Comparison of ENCODE assay signal across 20 cellular contexts in the genomic region with DNA sequence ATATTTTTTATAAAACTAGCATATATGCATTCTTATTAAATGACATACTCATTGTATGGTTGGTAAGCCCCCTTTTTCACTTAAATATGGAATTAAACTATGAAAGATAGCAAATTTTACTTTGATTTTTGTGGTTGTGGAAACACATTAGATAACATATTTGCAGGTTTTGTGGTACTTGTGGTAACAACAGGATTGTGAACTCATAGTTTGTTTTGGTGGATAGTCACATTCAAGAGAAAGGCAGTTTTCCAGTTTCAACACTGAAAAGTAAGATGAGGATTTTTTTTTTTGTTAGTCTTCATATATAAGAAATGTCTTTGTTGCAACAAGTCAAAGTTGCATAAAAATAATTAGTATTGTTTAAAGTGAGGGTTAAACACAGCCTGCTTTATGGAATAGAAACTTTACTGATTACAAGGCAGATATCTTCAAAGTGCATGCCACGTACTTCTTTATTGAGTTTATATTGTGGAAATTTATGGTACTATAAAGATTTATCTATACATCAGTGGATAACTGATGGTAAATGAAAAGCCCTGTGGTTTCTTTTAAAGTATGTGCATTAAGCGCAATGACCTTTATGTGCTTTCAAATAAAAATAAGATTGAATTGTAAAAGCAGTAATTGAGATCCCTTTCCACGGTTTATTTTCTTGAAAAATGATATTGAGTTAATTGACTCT. TPM values are rescaled to one million over a fixed set of nuclear protein-coding genes. Genes with fewer than 3 reads are reported as not detected.
DNase-seq lines count a peak whose midpoint lies in the region; ATAC-seq and TF ChIP-seq lines count a peak whose summit lies in the region.
"Had no signal": no experiment of that assay in that cellular context is flagged by ENCODE, and none has a peak within 500 bp of the region (broad histone marks: within the 10 kb centered on the region; RNA-seq: fewer than 3 reads in every experiment).

No MANE protein-coding gene starts in this region.

- no peak overlapping the region for H3K9ac ChIP-seq in SK-N-SH

- peaks cover 3% of the 10 kb centered on the region for H3K4me1 Mint-ChIP-seq in endothelial cell (ENCODE audit: unreplicated experiment)
- H3K4me1 Mint-ChIP-seq: CD14-positive monocyte had no signal

- H3K9me2 ChIP-seq in SK-N-SH, result 0 out of 2 replicates have a peak, but pooled peaks cover 4% of the 10 kb centered on the region

- no peak overlapping the region for H3K27ac ChIP-seq in SK-N-SH (ENCODE audit: low read depth in 2 of 2, low read length in 1 of 2)
- peak overlapping the region; percentile 54; the same call in 1 of the 2 replicates for H3K27ac ChIP-seq in Panc1 (ENCODE audit: low read length)
- H3K27ac ChIP-seq in brain microvascular endothelial cell, result no peak overlapping the region
- H3K27ac ChIP-seq: 22Rv1, SJCRH30 had no signal

- BruUV-seq in Panc1 (replicated peaks; lab: Mats Ljungman, UMichigan), result no TSS peak

- CTCF ChIA-PET in SK-N-SH (lab: Yijun Ruan, JAX), result no interaction called here
- CTCF ChIA-PET in Panc1 (lab: Charles Lee), result no interaction called here

- H3K4me3 ChIP-seq in SK-N-SH (ENCODE audit: low read depth in 2 of 2, low read length in 1 of 2) (no peak overlapping the region), Panc1 (ENCODE audit: low read depth in 2 of 2, low read length in 2 of 2) (no peak overlapping the region), brain microvascular endothelial cell (ENCODE audit: low read depth, low read length) (no peak overlapping the region)
- H3K4me3 ChIP-seq: SJCRH30 had no signal

- H3K4me3 Mint-ChIP-seq in endothelial cell (ENCODE audit: unreplicated experiment), result no peak overlapping the region
- H3K4me3 Mint-ChIP-seq: CD14-positive monocyte, HFFc6 had no signal

- no peaks in the 10 kb centered on the region for H3F3A ChIP-seq in SK-N-SH (replicated peaks; ENCODE audit: insufficient read depth)

- 79% methylated on average over 3 of the region's 3 CpGs for WGBS in SK-N-SH (ENCODE audit: low lambda C conversion rate)

- TF ChIP-seq CTCF in SK-N-SH (IDR thresholded peaks at IDR 0.05), result no peak
- no peak for TF ChIP-seq CTCF in Panc1 (IDR thresholded peaks at IDR 0.05)
- TF ChIP-seq CTCF in brain microvascular endothelial cell (IDR thresholded peaks at IDR 0.05; ENCODE audit: low read depth, low read length, missing control alignments), result no peak
- no peak for TF ChIP-seq CTCF in endothelial cell (IDR thresholded peaks at IDR 0.05; ENCODE audit: unreplicated experiment)

- no peaks in the 10 kb centered on the region for H3K36me3 ChIP-seq in SK-N-SH (replicated peaks in 1 of 2; ENCODE audit: control insufficient read depth in 1 of 2, insufficient read depth in 2 of 2, low read length in 1 of 2)
- H3K36me3 ChIP-seq in Panc1 (ENCODE audit: control insufficient read depth, insufficient read depth, low read length), result no peaks in the 10 kb centered on the region
- no peaks in the 10 kb centered on the region for H3K36me3 ChIP-seq in brain microvascular endothelial cell (replicated peaks)
- H3K36me3 ChIP-seq: SJCRH30 had no signal

- no peaks in the 10 kb centered on the region for H3K79me2 ChIP-seq in SK-N-SH (ENCODE audit: insufficient read depth)

- intact Hi-C loops in Panc1 (cut with micrococcal nuclease; ENCODE audit: unreplicated experiment), result no loop called here

- H3K4me1 ChIP-seq in SK-N-SH (ENCODE audit: control insufficient read depth in 1 of 2, insufficient read depth in 2 of 2, low read depth in 1 of 2, low read length in 1 of 2) (peaks cover 0 to 3% of the 10 kb centered on the region in 2 experiments; a peak in 1 of 4 replicates), Panc1 (ENCODE audit: control insufficient read depth, insufficient read depth, low read length) (peaks cover 10% of the 10 kb centered on the region)

- in situ Hi-C loops in Panc1 (cut with HindIII; ENCODE audit: low pct_unique_long_range_greater_than_20kb, low sequenced_read_pairs), result no loop called here
- in situ Hi-C loops in brain microvascular endothelial cell (cut with HindIII; ENCODE audit: low pct_ligation_motif_present, low sequenced_read_pairs), result no loop called here

- no peaks in the 10 kb centered on the region for H3K9me3 Mint-ChIP-seq in endothelial cell (ENCODE audit: unreplicated experiment)
- H3K9me3 Mint-ChIP-seq: HFFc6 had no signal

- TF ChIP-seq RAD21 in SK-N-SH (IDR thresholded peaks at IDR 0.05; ENCODE audit: low read length), result no peak

- H3K27ac Mint-ChIP-seq in endothelial cell (ENCODE audit: unreplicated experiment), result no peak overlapping the region
- H3K27ac Mint-ChIP-seq: CD14-positive monocyte, HFFc6 had no signal

- TF ChIP-seq EP300 in SK-N-SH (IDR thresholded peaks at IDR 0.05; ENCODE audit: borderline replicate concordance in 1 of 2, low read depth in 1 of 2, low read length in 1 of 2), result peak in 1 of 2 experiments; percentile 22; a peak in 1 of 4 replicates

- no peaks in the 10 kb centered on the region for H3K36me3 Mint-ChIP-seq in endothelial cell (ENCODE audit: low read depth, unreplicated experiment)
- H3K36me3 Mint-ChIP-seq: CD14-positive monocyte had no signal

- peak overlapping the region; percentile 15; the same call in 1 of the 2 replicates for H2AFZ ChIP-seq in SK-N-SH (ENCODE audit: low read depth)

- ATAC-seq in SK-N-SH treated with all-trans-retinoic acid at 6 μM for 48 hours (no peak), Panc1 (no peak), GM19395 (IDR thresholded peaks at IDR 0.05; ENCODE audit: unreplicated experiment) (no peak)

- DNase-seq in SK-N-SH (no peak), Panc1 (ENCODE audit: low read depth, low spot score) (no peak), brain microvascular endothelial cell (peak; percentile 3), endothelial cell (ENCODE audit: low spot score) (no peak), D341Med (ENCODE audit: low spot score) (no peak), NCI-H82 (lab: John Stamatoyannopoulos, UW) (no peak)
- DNase-seq: DMS53, HFFc6, Kasumi-1, NCI-H1092, NCI-H1436 treated with DMSO at 0.1 percent for 48 hours, NCI-H1930, NCI-H226, NCI-H510A treated with DMSO at 0.1 percent for 48 hours, NCI-H774, SJCRH30 had no signal

- H3K4me2 ChIP-seq in SK-N-SH, result no peak overlapping the region

- H3K27me3 ChIP-seq in SK-N-SH (ENCODE audit: insufficient read depth) (no peaks in the 10 kb centered on the region), Panc1 (ENCODE audit: control insufficient read depth, insufficient read depth, low read length) (no peaks in the 10 kb centered on the region), brain microvascular endothelial cell (replicated peaks) (no peaks in the 10 kb centered on the region)
- H3K27me3 ChIP-seq: SJCRH30 had no signal

- POLR2A ChIA-PET in SK-N-SH (lab: Yijun Ruan, JAX), result no interaction called here
- POLR2A ChIA-PET in Panc1 (lab: Charles Lee), result no interaction called here

- H4K20me1 ChIP-seq in SK-N-SH (ENCODE audit: insufficient read depth), result no peaks in the 10 kb centered on the region

- H3K27me3 Mint-ChIP-seq in endothelial cell (ENCODE audit: unreplicated experiment), result no peaks in the 10 kb centered on the region

- H3K9me3 ChIP-seq in SK-N-SH (no peaks in the 10 kb centered on the region), Panc1 (ENCODE audit: control insufficient read depth, insufficient read depth, low read depth, low read length) (no peaks in the 10 kb centered on the region)
- H3K9me3 ChIP-seq: SJCRH30 had no signal

TF ChIP-seq in SK-N-SH, 30 proteins besides CTCF, POLR2A, EP300 and RAD21 (continues in another document):
- no peak for TF ChIP-seq MEF2A (IDR thresholded peaks at IDR 0.05; ENCODE audit: borderline replicate concordance, low read depth)
- no peak for TF ChIP-seq NRF1 (IDR thresholded peaks at IDR 0.05; ENCODE audit: low read depth, low read length)
- TF ChIP-seq RXRA (IDR thresholded peaks at IDR 0.05; ENCODE audit: borderline replicate concordance, low read depth), result no peak
- TF ChIP-seq SIN3A (IDR thresholded peaks at IDR 0.05; ENCODE audit: borderline replicate concordance, low read depth, low read length), result no peak
- TF ChIP-seq NFIC (IDR thresholded peaks at IDR 0.05; ENCODE audit: borderline replicate concordance), result 0 out of 2 replicates have a peak, but pooled peaks have one; percentile 5
- TF ChIP-seq EZH2phosphoT487 (IDR thresholded peaks at IDR 0.05; ENCODE audit: borderline replicate concordance, low read depth), result no peak
- TF ChIP-seq, protein P1, sequence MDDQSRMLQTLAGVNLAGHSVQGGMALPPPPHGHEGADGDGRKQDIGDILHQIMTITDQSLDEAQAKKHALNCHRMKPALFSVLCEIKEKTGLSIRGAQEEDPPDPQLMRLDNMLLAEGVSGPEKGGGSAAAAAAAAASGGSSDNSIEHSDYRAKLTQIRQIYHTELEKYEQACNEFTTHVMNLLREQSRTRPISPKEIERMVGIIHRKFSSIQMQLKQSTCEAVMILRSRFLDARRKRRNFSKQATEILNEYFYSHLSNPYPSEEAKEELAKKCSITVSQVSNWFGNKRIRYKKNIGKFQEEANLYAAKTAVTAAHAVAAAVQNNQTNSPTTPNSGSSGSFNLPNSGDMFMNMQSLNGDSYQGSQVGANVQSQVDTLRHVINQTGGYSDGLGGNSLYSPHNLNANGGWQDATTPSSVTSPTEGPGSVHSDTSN (IDR thresholded peaks at IDR 0.05), result no peak; the same call in 1 of the 2 replicates

RNA-seq across cellular contexts. Expression of a gene that starts 39.7 kb away (rescaled TPM):
- polyA plus RNA-seq in SK-N-SH (2012; rRNA removed), result 30.1 and 48.7 TPM in 2 replicates
- 36.4 and 41.4 TPM in 2 replicates for polyA plus RNA-seq in SK-N-SH (2012; cell fraction: cytosol; rRNA removed)
- polyA plus RNA-seq in SK-N-SH (2012; cell fraction: nucleus; rRNA removed), result 15.5 and 39.9 TPM in 2 replicates
- total RNA-seq in Panc1 (2021; ENCODE audit: unreplicated experiment) (11.5 TPM), endothelial cell (ENCODE audit: unreplicated experiment) (1.8 TPM)
- polyA plus RNA-seq in Panc1 (2012; ENCODE audit: insufficient read length), result 6.6 TPM
- polyA plus RNA-seq: CD14-positive monocyte had no signal
